Comparison of ENCODE assay signal across 17 cellular contexts in genomic region chr15:87031545-87032230, GRCh38.
DNase-seq lines count a peak whose midpoint lies in the region; ATAC-seq and TF ChIP-seq lines count a peak whose summit lies in the region.
"Had no signal": no experiment of that assay in that cellular context is flagged by ENCODE, and none has a peak within 500 bp of the region (broad histone marks: within the 10 kb centered on the region; RNA-seq: fewer than 3 reads in every experiment).

No MANE protein-coding gene starts in this region.

- no peak for TF ChIP-seq CTCF in MCF 10A (IDR thresholded peaks at IDR 0.05; ENCODE audit: unreplicated experiment)
- TF ChIP-seq CTCF in breast epithelium (IDR thresholded peaks at IDR 0.05): no peak
- TF ChIP-seq CTCF in brain (conservative IDR thresholded peaks at IDR 0.05): no peak
- TF ChIP-seq CTCF in foreskin keratinocyte (conservative IDR thresholded peaks at IDR 0.05): no peak

- no peaks in the 10 kb centered on the region for H3K36me3 Mint-ChIP-seq in MCF 10A (ENCODE audit: insufficient read depth, unreplicated experiment)
- H3K36me3 Mint-ChIP-seq in brain: no peaks in the 10 kb centered on the region
- H3K36me3 Mint-ChIP-seq in activated CD4-positive, alpha-beta memory T cell treated with anti-CD3 and anti-CD28 coated beads, Interleukin-2, amount 10 ng/mL, durations not matched to agents 7 days and 5 days (ENCODE audit: low read depth): no peaks in the 10 kb centered on the region
- H3K36me3 Mint-ChIP-seq: CD4-positive, alpha-beta memory T cell had no signal

- H3K27me3 ChIP-seq in breast epithelium: peaks cover 0 to 4% of the 10 kb centered on the region in 2 donors
- H3K27me3 ChIP-seq in foreskin keratinocyte: no peaks in the 10 kb centered on the region
- H3K27me3 ChIP-seq: SJSA1 had no signal

- POLR2A ChIA-PET in MCF 10A (lab: Yijun Ruan, JAX): interaction anchor here (0.5 to 0.7 kb wide), 5 partner anchors 33 to 1167 kb away, joined by 3 read pairs; no protein-coding TSS in a partner anchor
- POLR2A ChIA-PET in activated CD4-positive, alpha-beta memory T cell treated with anti-CD3 and anti-CD28 coated beads, Interleukin-2, amount 10 ng/mL, durations not matched to agents 7 days and 5 days (lab: Charles Lee): no interaction called here

- peak; percentile 79 for ATAC-seq in foreskin keratinocyte
- ATAC-seq in HG03025 (IDR thresholded peaks at IDR 0.05; ENCODE audit: low FRiP score, unreplicated experiment): no peak
- ATAC-seq: K562 had no signal

- no peak for TF ChIP-seq POLR2A in breast epithelium (IDR thresholded peaks at IDR 0.05)

- H3K27ac Mint-ChIP-seq in MCF 10A (ENCODE audit: low read depth, unreplicated experiment) (peak overlapping the region; percentile 83), brain (peak overlapping the region in 3 of 5 experiments; percentile 4 to 11 (median 5))
- H3K27ac Mint-ChIP-seq in activated CD4-positive, alpha-beta memory T cell treated with anti-CD3 and anti-CD28 coated beads, Interleukin-2, amount 10 ng/mL, durations not matched to agents 7 days and 5 days: no peak overlapping the region
- H3K27ac Mint-ChIP-seq: CD4-positive, alpha-beta memory T cell had no signal

- no peak overlapping the region for H3K27ac ChIP-seq in breast epithelium
- H3K27ac ChIP-seq in foreskin keratinocyte: no peak overlapping the region
- H3K27ac ChIP-seq: 22Rv1, SJSA1 had no signal

- intact Hi-C loops in MCF 10A (cut with micrococcal nuclease): loop anchor here (2.0 to 10.0 kb wide), 4 partner anchors 114 to 1167 kb away; no protein-coding TSS in a partner anchor
- intact Hi-C loops in breast epithelium (cut with DNase I; ENCODE audit: low total_unique reads): no loop called here

- BruUV-seq in MCF 10A (replicated peaks; lab: Mats Ljungman, UMichigan): no TSS peak

- H3K36me3 ChIP-seq in breast epithelium: no peaks in the 10 kb centered on the region
- H3K36me3 ChIP-seq: SJSA1 had no signal

- peak overlapping the region; percentile 48 for H3K4me3 Mint-ChIP-seq in MCF 10A (ENCODE audit: unreplicated experiment)
- H3K4me3 Mint-ChIP-seq in brain: peak overlapping the region in 2 of 5 experiments; percentile 53 to 67
- no peak overlapping the region for H3K4me3 Mint-ChIP-seq in activated CD4-positive, alpha-beta memory T cell treated with anti-CD3 and anti-CD28 coated beads, Interleukin-2, amount 10 ng/mL, durations not matched to agents 7 days and 5 days
- H3K4me3 Mint-ChIP-seq: CD4-positive, alpha-beta memory T cell had no signal

- DNase-seq in MCF 10A (ENCODE audit: unreplicated experiment): peak; percentile 8
- no peak for DNase-seq in breast epithelium (ENCODE audit: low spot score in 2 of 2)
- peak; percentile 70 to 85 for DNase-seq in foreskin keratinocyte
- DNase-seq in superior temporal gyrus (ENCODE audit: extremely low spot score): peak; percentile 18
- DNase-seq in GOT3 (lab: John Stamatoyannopoulos, UW): no peak
- no peak for DNase-seq in activated CD4-positive, alpha-beta memory T cell treated with anti-CD3 and anti-CD28 coated beads, Interleukin-2, amount 10 ng/mL, durations not matched to agents 7 days and 5 days
- DNase-seq: Calu3; CD4-positive, alpha-beta memory T cell; NCI-H1105; NCI-H1694; NCI-H526 treated with DMSO at 0.1 percent for 48 hours; RPMI8226 had no signal

- H3K4me1 Mint-ChIP-seq in MCF 10A (ENCODE audit: insufficient read depth, unreplicated experiment) (peaks cover 20% of the 10 kb centered on the region), brain (peaks cover 16% of the 10 kb centered on the region)
- H3K4me1 Mint-ChIP-seq in activated CD4-positive, alpha-beta memory T cell treated with anti-CD3 and anti-CD28 coated beads, Interleukin-2, amount 10 ng/mL, durations not matched to agents 7 days and 5 days: no peaks in the 10 kb centered on the region
- H3K4me1 Mint-ChIP-seq: CD4-positive, alpha-beta memory T cell had no signal

- H3K4me3 ChIP-seq in breast epithelium: no peak overlapping the region
- H3K4me3 ChIP-seq: K562, SJSA1 had no signal

- H3K9me3 ChIP-seq in breast epithelium: no peaks in the 10 kb centered on the region
- H3K9me3 ChIP-seq: SJSA1 had no signal

- CTCF ChIA-PET in MCF 10A (lab: Yijun Ruan, JAX): interaction anchor here (0.5 to 2.2 kb wide), 11 partner anchors 13 to 1208 kb away, joined by 3 to 8 read pairs (median 3); no protein-coding TSS in a partner anchor
- CTCF ChIA-PET in activated CD4-positive, alpha-beta memory T cell treated with anti-CD3 and anti-CD28 coated beads, Interleukin-2, amount 10 ng/mL, durations not matched to agents 7 days and 5 days (lab: Charles Lee): no interaction called here

- no peaks in the 10 kb centered on the region for H3K27me3 Mint-ChIP-seq in MCF 10A (ENCODE audit: insufficient read depth, unreplicated experiment)
- H3K27me3 Mint-ChIP-seq in brain: no peaks in the 10 kb centered on the region
- no peaks in the 10 kb centered on the region for H3K27me3 Mint-ChIP-seq in activated CD4-positive, alpha-beta memory T cell treated with anti-CD3 and anti-CD28 coated beads, Interleukin-2, amount 10 ng/mL, durations not matched to agents 7 days and 5 days

- H3K9me3 Mint-ChIP-seq in MCF 10A (ENCODE audit: unreplicated experiment) (no peaks in the 10 kb centered on the region), brain (peaks cover 0 to 6% (median 3%) of the 10 kb centered on the region in 5 experiments)
- H3K9me3 Mint-ChIP-seq in activated CD4-positive, alpha-beta memory T cell treated with anti-CD3 and anti-CD28 coated beads, Interleukin-2, amount 10 ng/mL, durations not matched to agents 7 days and 5 days: no peaks in the 10 kb centered on the region

- H3K4me1 ChIP-seq in breast epithelium (no peaks in the 10 kb centered on the region), foreskin keratinocyte (peaks cover 19% of the 10 kb centered on the region)
- H3K4me1 ChIP-seq: SJSA1 had no signal

Comparison
In these comparisons a context has a peak if more than half of its experiments do, and no peak if none do; other contexts are left out.
1. DNase-seq: peak in MCF 10A (single experiment), foreskin keratinocyte (2 of 2) and superior temporal gyrus (single experiment); none in breast epithelium (0 of 2), GOT3 (single experiment) and activated CD4-positive, alpha-beta memory T cell treated with anti-CD3 and anti-CD28 coated beads, Interleukin-2, amount 10 ng/mL, durations not matched to agents 7 days and 5 days (single experiment).